1 cellular context compared by ENCODE assay signal in genomic region chr22:39731881-39732555, GRCh38.
TF ChIP-seq lines count a peak whose summit lies in the region.

No MANE protein-coding gene starts in this region.

TF ChIP-seq in GM23338, 12 proteins besides CTCF, POLR2A, EP300 and RAD21 (continued from another document):
- TF ChIP-seq ZNF462 (CRISPR knock-in tag; IDR thresholded peaks at IDR 0.05) (no peak), ETS1 (IDR thresholded peaks at IDR 0.05) (no peak), POLR2AphosphoS5 (IDR thresholded peaks at IDR 0.05; ENCODE audit: low read depth) (no peak), EZH2 (IDR thresholded peaks at IDR 0.05; ENCODE audit: low read depth, unreplicated experiment) (no peak)
